20 cellular contexts compared by ENCODE assay signal in the genomic region with DNA sequence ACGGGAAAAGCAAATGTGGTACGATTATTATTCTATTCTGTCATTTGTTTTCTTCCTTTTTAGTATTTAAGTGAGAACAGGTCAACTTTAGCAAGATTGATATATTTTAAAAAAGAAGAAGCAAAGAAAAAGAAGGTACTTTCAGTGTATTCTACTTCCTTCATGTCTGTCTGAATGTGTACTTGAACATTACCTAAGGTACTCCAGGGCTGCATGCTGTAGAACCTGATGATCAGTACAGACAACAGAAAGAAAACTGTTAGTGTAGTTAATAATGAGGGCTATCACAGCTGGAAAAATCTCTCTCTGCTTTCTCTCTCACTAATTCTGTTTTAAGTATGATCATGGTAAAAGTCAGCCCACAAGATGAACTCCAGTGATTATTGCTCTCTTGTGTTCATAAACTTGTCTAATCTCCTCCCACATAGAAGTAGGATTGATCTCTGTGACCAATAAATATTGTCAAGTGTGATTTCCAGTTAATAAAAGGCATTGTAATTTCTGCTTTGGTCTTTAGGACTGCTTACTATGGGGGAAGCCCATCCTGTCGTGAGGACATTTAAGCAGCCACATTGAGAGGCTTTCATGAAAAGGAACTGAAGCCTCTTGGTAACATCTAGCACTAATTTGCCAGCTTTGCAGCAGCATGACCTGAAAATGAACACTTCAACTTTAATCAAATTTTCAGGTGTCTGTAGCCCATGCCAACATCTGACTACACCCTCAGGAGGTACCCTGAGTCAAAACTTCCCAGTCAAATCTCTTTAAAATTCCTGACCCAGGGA.
A peak's percentile ranks its signal among the peaks of the same experiment; 100 is the strongest.
DNase-seq lines count a peak whose midpoint lies in the region; ATAC-seq and TF ChIP-seq lines count a peak whose summit lies in the region.
"Had no signal": no experiment of that assay in that cellular context is flagged by ENCODE, and none has a peak within 500 bp of the region (broad histone marks: within the 10 kb centered on the region; RNA-seq: fewer than 3 reads in every experiment).

No MANE protein-coding gene starts in this region.

- ATAC-seq in GM18519 (IDR thresholded peaks at IDR 0.05; ENCODE audit: low FRiP score, unreplicated experiment) = peak; percentile 75
- peak; percentile 74 for ATAC-seq in GM21423 (IDR thresholded peaks at IDR 0.05; ENCODE audit: unreplicated experiment)
- ATAC-seq in HG02870 (IDR thresholded peaks at IDR 0.05; ENCODE audit: unreplicated experiment) = peak; percentile 92
- no peak for ATAC-seq in HG02970 (IDR thresholded peaks at IDR 0.05; ENCODE audit: low FRiP score, unreplicated experiment)
- ATAC-seq: activated CD4-positive, CD25-positive, alpha-beta regulatory T cell treated with anti-CD3 and anti-CD28 coated beads, Interleukin-2, amount 50 U/mL, for 24 hours; activated naive CD4-positive, alpha-beta T cell treated with anti-CD3 and anti-CD28 coated beads, Interleukin-2, amount 50 U/mL, for 72 hours had no signal

- no peaks in the 10 kb centered on the region for H3K9me2 ChIP-seq in SU-DHL-6 (replicated peaks; ENCODE audit: insufficient read depth, low read length)

- no peak overlapping the region for H3K27ac ChIP-seq in SU-DHL-6 (ENCODE audit: low read depth, low read length)
- H3K27ac ChIP-seq: breast epithelium, left ventricle myocardium inferior, prostate gland, suprapubic skin had no signal

- no peaks in the 10 kb centered on the region for H3K36me3 ChIP-seq in SU-DHL-6 (ENCODE audit: low read length)
- H3K36me3 ChIP-seq: breast epithelium, left ventricle myocardium inferior, prostate gland, suprapubic skin had no signal

- H3K4me3 ChIP-seq in SU-DHL-6 (ENCODE audit: insufficient read depth, low read length, poor library complexity, severe bottlenecking) = no peak overlapping the region
- H3K4me3 ChIP-seq: breast epithelium, left ventricle myocardium inferior, prostate gland, suprapubic skin had no signal

- H3K9ac ChIP-seq in SU-DHL-6 (ENCODE audit: low read length) = no peak overlapping the region

- H3K4me2 ChIP-seq in SU-DHL-6 (ENCODE audit: low read depth, low read length, poor library complexity, severe bottlenecking) = no peak overlapping the region

- no peaks in the 10 kb centered on the region for H3K27me3 ChIP-seq in SU-DHL-6 (ENCODE audit: low read length)
- H3K27me3 ChIP-seq: breast epithelium, suprapubic skin had no signal

- H3K79me2 ChIP-seq in SU-DHL-6 (ENCODE audit: insufficient read depth, low read length) = no peaks in the 10 kb centered on the region

- peak overlapping the region; percentile 1 for H2AFZ ChIP-seq in SU-DHL-6 (ENCODE audit: low read depth, low read length, severe bottlenecking)

- no peak for TF ChIP-seq CTCF in SU-DHL-6 (IDR thresholded peaks at IDR 0.05; ENCODE audit: insufficient read depth, low read length, poor library complexity, severe bottlenecking)

- H4K20me1 ChIP-seq in SU-DHL-6 (ENCODE audit: low read depth, low read length) = no peaks in the 10 kb centered on the region

- no peaks in the 10 kb centered on the region for H3F3A ChIP-seq in SU-DHL-6 (ENCODE audit: insufficient read depth)

- H3K9me3 ChIP-seq in SU-DHL-6 (ENCODE audit: insufficient read depth, low read length) = no peaks in the 10 kb centered on the region
- H3K9me3 ChIP-seq: prostate gland had no signal

- no peak for DNase-seq in epidermal melanocyte (ENCODE audit: insufficient read length, low spot score)
- no peak for DNase-seq in cortex of kidney (lab: John Stamatoyannopoulos, UW)
- DNase-seq in NCI-H510A treated with DMSO at 0.1 percent for 48 hours (lab: John Stamatoyannopoulos, UW) = no peak
- DNase-seq: activated T-cell treated with anti-CD3 and anti-CD28 coated beads for 4 hours; effector CD8-positive, alpha-beta T cell; left ventricle myocardium inferior; NCI-H1694 treated with DMSO at 0.1 percent for 48 hours; NCI-H774; stimulated activated CD4-positive, alpha-beta T cell treated with anti-CD3 and anti-CD28 coated beads, Interleukin-12 subunit alpha, Interleukin-12 subunit beta, amount 100 ng/mL, for 4 hours; T-helper 2 cell had no signal
